ENCODE assay signal across 8 cellular contexts in genomic region chr3:149936812-149937230, GRCh38. TPM values are rescaled to one million over a fixed set of nuclear protein-coding genes. Genes with fewer than 3 reads are reported as not detected.
DNase-seq lines count a peak whose midpoint lies in the region; ATAC-seq and TF ChIP-seq lines count a peak whose summit lies in the region.

No MANE protein-coding gene starts in this region.

- H3K27me3 ChIP-seq in neural cell (ENCODE audit: insufficient read depth, low read depth, low read length), result no peaks in the 10 kb centered on the region

- H3K9me3 ChIP-seq in neural cell (ENCODE audit: low read length), result no peaks in the 10 kb centered on the region

- peak; percentile 7 for DNase-seq in activated CD4-positive, CD25-positive, alpha-beta regulatory T cell treated with anti-CD3 and anti-CD28 coated beads, Interleukin-2, amount 50 U/mL, for 16 hours (ENCODE audit: low read depth, low spot score)
- DNase-seq in NCI-H510A (lab: John Stamatoyannopoulos, UW), result peak; percentile 1
- DNase-seq in activated CD4-positive, alpha-beta memory T cell treated with anti-CD3 and anti-CD28 coated beads for 36 hours, result peak; percentile 50

- H3K36me3 ChIP-seq in neural cell (ENCODE audit: insufficient read depth, low read length), result no peaks in the 10 kb centered on the region

- no peaks in the 10 kb centered on the region for H3F3A ChIP-seq in neural cell (ENCODE audit: insufficient read depth, low read length, poor library complexity, severe bottlenecking)

- H3K27ac ChIP-seq in neural cell (ENCODE audit: low read length), result no peak overlapping the region

- H3K4me3 Mint-ChIP-seq in activated CD4-positive, alpha-beta memory T cell treated with anti-CD3 and anti-CD28 coated beads for 36 hours, result no peak overlapping the region

- intact Hi-C loops in activated CD4-positive, alpha-beta memory T cell treated with anti-CD3 and anti-CD28 coated beads for 36 hours (cut with micrococcal nuclease), result loop anchor here (1.0 to 10.0 kb wide), 3 partner anchors 30 to 558 kb away; no protein-coding TSS in a partner anchor

- TF ChIP-seq CTCF in neural cell (IDR thresholded peaks at IDR 0.05; ENCODE audit: poor library complexity, severe bottlenecking), result peak; percentile 45

- no peak overlapping the region for H3K4me3 ChIP-seq in neural cell (ENCODE audit: low read length)

- no peaks in the 10 kb centered on the region for H4K20me1 ChIP-seq in neural cell (ENCODE audit: insufficient read depth)

- no peak overlapping the region for H3K9ac ChIP-seq in neural cell (ENCODE audit: low read length)

- H3K4me1 Mint-ChIP-seq in activated CD4-positive, alpha-beta memory T cell treated with anti-CD3 and anti-CD28 coated beads for 36 hours (ENCODE audit: low read depth), result peaks cover 19% of the 10 kb centered on the region

- H3K4me2 ChIP-seq in neural cell (ENCODE audit: low read length), result no peak overlapping the region

- H3K27me3 Mint-ChIP-seq in activated CD4-positive, alpha-beta memory T cell treated with anti-CD3 and anti-CD28 coated beads for 36 hours, result no peaks in the 10 kb centered on the region

- H3K9me2 ChIP-seq in neural cell (ENCODE audit: insufficient read depth, low read length), result no peaks in the 10 kb centered on the region

- ATAC-seq in activated CD4-positive, CD25-positive, alpha-beta regulatory T cell treated with anti-CD3 and anti-CD28 coated beads, Interleukin-2, amount 50 U/mL, for 24 hours, result no peak
- ATAC-seq in HG03025 (IDR thresholded peaks at IDR 0.05; ENCODE audit: low FRiP score, unreplicated experiment), result peak; percentile 69
- peak; percentile 55 for ATAC-seq in esophagus mucosa
- no peak for ATAC-seq in HG03457 (IDR thresholded peaks at IDR 0.05; ENCODE audit: unreplicated experiment)

- peaks cover 11% of the 10 kb centered on the region for H3K9me3 Mint-ChIP-seq in activated CD4-positive, alpha-beta memory T cell treated with anti-CD3 and anti-CD28 coated beads for 36 hours

- no peaks in the 10 kb centered on the region for H3K79me2 ChIP-seq in neural cell (replicated peaks; ENCODE audit: insufficient read depth, low read length)

- no peak for TF ChIP-seq EP300 in neural cell (conservative IDR thresholded peaks at IDR 0.05; ENCODE audit: poor library complexity, severe bottlenecking)

- H3K36me3 Mint-ChIP-seq in activated CD4-positive, alpha-beta memory T cell treated with anti-CD3 and anti-CD28 coated beads for 36 hours, result peaks cover 13% of the 10 kb centered on the region

- no peak overlapping the region for H3K27ac Mint-ChIP-seq in activated CD4-positive, alpha-beta memory T cell treated with anti-CD3 and anti-CD28 coated beads for 36 hours

- TF ChIP-seq RAD21 in neural cell (conservative IDR thresholded peaks at IDR 0.05), result peak; percentile 51

- H2AFZ ChIP-seq in neural cell (ENCODE audit: low read depth, low read length), result no peak overlapping the region

- CTCF ChIA-PET in activated CD4-positive, alpha-beta memory T cell treated with anti-CD3 and anti-CD28 coated beads for 36 hours (lab: Charles Lee), result interaction anchor here (0.8 to 4.6 kb wide), 17 partner anchors 10 to 286 kb away, joined by 3 to 52 read pairs (median 5); partner anchors contain the start of gene PFN2

- POLR2A ChIA-PET in activated CD4-positive, alpha-beta memory T cell treated with anti-CD3 and anti-CD28 coated beads for 36 hours (lab: Charles Lee), result no interaction called here

TF ChIP-seq in neural cell, 6 proteins besides CTCF, POLR2A, EP300 and RAD21:
- TF ChIP-seq SMC3 (conservative IDR thresholded peaks at IDR 0.05; ENCODE audit: poor library complexity) (peak; percentile 38), EZH2 (IDR thresholded peaks at IDR 0.05; ENCODE audit: borderline replicate concordance, insufficient read depth, low read length, poor library complexity, severe bottlenecking) (no peak)

RNA-seq across cellular contexts. Expression of gene PFN2, which starts 33.9 kb away (rescaled TPM):
- 1 to 10 TPM; 2.9 to 3.4 TPM for total RNA-seq in activated CD4-positive, alpha-beta memory T cell treated with anti-CD3 and anti-CD28 coated beads for 36 hours
- 51.0 TPM for total RNA-seq in esophagus mucosa
- polyA plus RNA-seq in neural cell, result 527 and 542 TPM in 2 replicates
- 387 and 394 TPM in 2 replicates for polyA minus RNA-seq in neural cell

Comparison
In these comparisons a context has a peak if more than half of its experiments do, and no peak if none do; other contexts are left out.
1. ATAC-seq: peak in HG03025 (single experiment) and esophagus mucosa (single experiment); none in activated CD4-positive, CD25-positive, alpha-beta regulatory T cell treated with anti-CD3 and anti-CD28 coated beads, Interleukin-2, amount 50 U/mL, for 24 hours (0 of 2) and HG03457 (single experiment).
2. RNA of gene PFN2, which starts 33.9 kb away (total RNA-seq): 51.0 TPM in esophagus mucosa (single experiment); 2.9 to 3.4 TPM in activated CD4-positive, alpha-beta memory T cell treated with anti-CD3 and anti-CD28 coated beads for 36 hours; every median in the first group is over 10 times any median in the second.
3. Peak in every context shown above with its lines, with median percentiles within 50 percentile points of each other: DNase-seq.